9 cellular contexts compared by ENCODE assay signal in genomic region chr14:106556665-106557289, GRCh38.
DNase-seq lines count a peak whose midpoint lies in the region; ATAC-seq, FAIRE-seq and TF ChIP-seq lines count a peak whose summit lies in the region.
"Had no signal": no experiment of that assay in that cellular context is flagged by ENCODE, and none has a peak within 500 bp of the region (broad histone marks: within the 10 kb centered on the region; RNA-seq: fewer than 3 reads in every experiment).

No MANE protein-coding gene starts in this region.

- H3K4me1 ChIP-seq in pancreas: no peaks in the 10 kb centered on the region

- H3K9me3 ChIP-seq in pancreas: no peaks in the 10 kb centered on the region

- 24 to 26% methylated on average over 13 of the region's 13 CpGs for WGBS in pancreas, 2 donors

- peaks cover 0 to 4% of the 10 kb centered on the region in 2 donors for H3K36me3 Mint-ChIP-seq in activated naive CD4-positive, alpha-beta T cell treated with anti-CD3 and anti-CD28 coated beads, Interleukin-2, amount 50 U/mL, for 72 hours

- DNase-seq in ACHN: peak; percentile 28
- peak; percentile 6 to 60 for DNase-seq in HL-60 (ENCODE audit: low read depth in 1 of 2, low spot score in 1 of 2)
- DNase-seq in SW 1271 (lab: John Stamatoyannopoulos, UW): peak; percentile 30 to 37
- peak; percentile 73 to 91 for DNase-seq in activated naive CD4-positive, alpha-beta T cell treated with anti-CD3 and anti-CD28 coated beads, Interleukin-2, amount 50 U/mL, for 72 hours (ENCODE audit: low spot score in 2 of 2)
- DNase-seq in pancreas: peak; percentile 34 to 91 (median 69)
- DNase-seq in occipital lobe (lab: John Stamatoyannopoulos, UW): no peak

- ATAC-seq in activated naive CD4-positive, alpha-beta T cell treated with anti-CD3 and anti-CD28 coated beads, Interleukin-2, amount 50 U/mL, for 72 hours: peak; percentile 65 to 67
- ATAC-seq in pancreas (peak in 3 of 4 donors; percentile 38 to 85 (median 70)), GM18502 (IDR thresholded peaks at IDR 0.05; ENCODE audit: poor library complexity, unreplicated experiment) (no peak), HG03520 (IDR thresholded peaks at IDR 0.05; ENCODE audit: unreplicated experiment) (no peak)

- TF ChIP-seq CTCF in HL-60 (IDR thresholded peaks at IDR 0.05; ENCODE audit: insufficient read depth, low read length) (peak; percentile 55), pancreas (IDR thresholded peaks at IDR 0.05) (peak; percentile 62 to 78 (median 68))

- no peaks in the 10 kb centered on the region for H3K36me3 ChIP-seq in pancreas

- H3K27me3 ChIP-seq in HL-60 (ENCODE audit: insufficient read depth, poor library complexity, severe bottlenecking) (peaks cover 2% of the 10 kb centered on the region), pancreas (peaks cover 0 to 24% (median 0%) of the 10 kb centered on the region in 4 donors)

- in situ Hi-C loops in ACHN (cut with HindIII; ENCODE audit: low pct_ligation_motif_present, low pct_unique_long_range_greater_than_20kb, low sequenced_read_pairs): no loop called here

- no peak for FAIRE-seq in pancreas (lab: Jason Lieb, UNC)
- FAIRE-seq: endothelial cell of umbilical vein had no signal

- intact Hi-C loops in pancreas (cut with DNase I): no loop called here

- peaks cover 0 to 4% of the 10 kb centered on the region in 2 donors for H3K9me3 Mint-ChIP-seq in activated naive CD4-positive, alpha-beta T cell treated with anti-CD3 and anti-CD28 coated beads, Interleukin-2, amount 50 U/mL, for 72 hours

- H3K27ac Mint-ChIP-seq in activated naive CD4-positive, alpha-beta T cell treated with anti-CD3 and anti-CD28 coated beads, Interleukin-2, amount 50 U/mL, for 72 hours: no peak overlapping the region

- H3K27ac ChIP-seq in HL-60 (replicated peaks): no peak overlapping the region
- no peak overlapping the region for H3K27ac ChIP-seq in pancreas

- H3K4me3 ChIP-seq in HL-60 (replicated peaks; ENCODE audit: insufficient read depth, low read length): no peak overlapping the region
- H3K4me3 ChIP-seq in pancreas: no peak overlapping the region

Comparison
In these comparisons a context has a peak if more than half of its experiments do, and no peak if none do; other contexts are left out.
1. ATAC-seq: peak in activated naive CD4-positive, alpha-beta T cell treated with anti-CD3 and anti-CD28 coated beads, Interleukin-2, amount 50 U/mL, for 72 hours (2 of 2) and pancreas (3 of 4); none in GM18502 (single experiment) and HG03520 (single experiment).